In genomic region chr1:234990874-234991801, GRCh38 we compare ENCODE assay signal across 21 cellular contexts.
DNase-seq lines count a peak whose midpoint lies in the region; ATAC-seq, FAIRE-seq and TF ChIP-seq lines count a peak whose summit lies in the region.
"Had no signal": no experiment of that assay in that cellular context is flagged by ENCODE, and none has a peak within 500 bp of the region (broad histone marks: within the 10 kb centered on the region; RNA-seq: fewer than 3 reads in every experiment).

No MANE protein-coding gene starts in this region.

- no peaks in the 10 kb centered on the region for H3K79me2 ChIP-seq in GM12878 (ENCODE audit: control insufficient read depth, insufficient read depth, low read length)

- H3K27ac ChIP-seq in GM12878 (ENCODE audit: control insufficient read depth, insufficient read depth), result peak overlapping the region; percentile 20; the same call in 1 of the 2 replicates
- H3K27ac ChIP-seq: heart right ventricle had no signal

- H3K36me3 Mint-ChIP-seq in T-helper 2 cell treated with Interferon-gamma antibody and Interleukin-4, amounts not matched to agents 5 μg/mL and 100 μg/mL, for 36 hours (ENCODE audit: low read depth), result peaks cover 7% of the 10 kb centered on the region
- H3K36me3 Mint-ChIP-seq: type B pancreatic cell had no signal

- no peak overlapping the region for H3K9ac ChIP-seq in GM12878 (ENCODE audit: control insufficient read depth, insufficient read depth, low read length)

- peak overlapping the region; percentile 70 for H3K27ac Mint-ChIP-seq in T-helper 2 cell treated with Interferon-gamma antibody and Interleukin-4, amounts not matched to agents 5 μg/mL and 100 μg/mL, for 36 hours
- H3K27ac Mint-ChIP-seq: CD4-positive, alpha-beta T cell; type B pancreatic cell had no signal

- TF ChIP-seq CTCF in GM12878 (IDR thresholded peaks at IDR 0.05 in 2 of 3, conservative IDR thresholded peaks at IDR 0.05 in 1 of 3; ENCODE audit: control insufficient read depth in 2 of 3, extremely low read depth in 1 of 3, insufficient read depth in 1 of 3, low read depth in 3 of 3, low read length in 3 of 3), result no peak

- BruUV-seq in GM12878 (replicated peaks; lab: Mats Ljungman, UMichigan), result no TSS peak

- FAIRE-seq in GM12878 (lab: Jason Lieb, UNC), result no peak

- H3K4me1 ChIP-seq in GM12878 (ENCODE audit: control insufficient read depth, insufficient read depth, low read length), result peaks cover 43% of the 10 kb centered on the region

- no peak overlapping the region; the same call in 1 of the 2 replicates for H2AFZ ChIP-seq in GM12878 (ENCODE audit: control insufficient read depth, low read depth, low read length)

- no peaks in the 10 kb centered on the region; the same call in 2 of the 3 replicates for H3K9me3 ChIP-seq in GM12878 (replicated peaks; ENCODE audit: control insufficient read depth, insufficient read depth, low read length)
- H3K9me3 ChIP-seq: heart right ventricle had no signal

- H3K4me3 Mint-ChIP-seq in T-helper 2 cell treated with Interferon-gamma antibody and Interleukin-4, amounts not matched to agents 5 μg/mL and 100 μg/mL, for 36 hours, result no peak overlapping the region
- H3K4me3 Mint-ChIP-seq: CD4-positive, alpha-beta T cell; type B pancreatic cell had no signal

- ATAC-seq in HG02763 (IDR thresholded peaks at IDR 0.05; ENCODE audit: unreplicated experiment) (peak; percentile 37), GM12878 (0 out of 3 replicates have a peak, but pooled peaks have one; percentile 5), sciatic nerve (no peak)
- ATAC-seq: heart right ventricle, SK-N-SH treated with all-trans-retinoic acid at 6 μM for 48 hours had no signal

- TF ChIP-seq EP300 in GM12878 (IDR thresholded peaks at IDR 0.05; ENCODE audit: borderline replicate concordance in 1 of 2, control insufficient read depth in 1 of 2, low read depth in 2 of 2, low read length in 2 of 2), result no peak

- intact Hi-C loops in GM12878 (cut with micrococcal nuclease; ENCODE audit: unreplicated experiment), result no loop called here
- intact Hi-C loops in sciatic nerve (cut with DNase I), result no loop called here

- no peak overlapping the region; the same call in 1 of the 2 replicates for H3K4me2 ChIP-seq in GM12878 (ENCODE audit: control insufficient read depth, insufficient read depth)

- CTCF ChIA-PET in GM12878 (lab: Yijun Ruan, JAX), result interaction anchor here (0.9 to 4.3 kb wide), 2 partner anchors 11 to 93 kb away, joined by 3 to 10 read pairs; no protein-coding TSS in a partner anchor

- in situ Hi-C loops in GM12878 (cut with MboI), result no loop called here

- no peak for TF ChIP-seq POLR2A in GM12878 (IDR thresholded peaks at IDR 0.05; ENCODE audit: low read depth, low read length)

- no peaks in the 10 kb centered on the region for H4K20me1 ChIP-seq in GM12878 (ENCODE audit: control insufficient read depth, insufficient read depth)

- H3K27me3 Mint-ChIP-seq in T-helper 2 cell treated with Interferon-gamma antibody and Interleukin-4, amounts not matched to agents 5 μg/mL and 100 μg/mL, for 36 hours (ENCODE audit: low read depth), result no peaks in the 10 kb centered on the region
- H3K27me3 Mint-ChIP-seq: CD4-positive, alpha-beta T cell; type B pancreatic cell had no signal

- TF ChIP-seq RAD21 in GM12878 (IDR thresholded peaks at IDR 0.05; ENCODE audit: insufficient read depth, low read depth, low read length), result no peak

- no peak overlapping the region for H3K4me3 ChIP-seq in GM12878
- H3K4me3 ChIP-seq: heart right ventricle had no signal

- no peaks in the 10 kb centered on the region for H3K27me3 ChIP-seq in GM12878 (replicated peaks in 1 of 2; ENCODE audit: control insufficient read depth in 2 of 2, insufficient read depth in 2 of 2, low read length in 1 of 2)
- H3K27me3 ChIP-seq: heart right ventricle had no signal

- 74% methylated on average over 9 of the region's 9 CpGs for WGBS in GM12878 (ENCODE audit: insufficient coverage, insufficient replicate concordance, low lambda C conversion rate, missing lambda C conversion rate)

- RAD21 ChIA-PET in GM12878 (lab: Charles Lee; ENCODE audit: unreplicated experiment), result interaction anchor here (1.0 to 6.5 kb wide), 6 partner anchors 14 to 390 kb away, joined by 3 to 82 read pairs (median 4); no protein-coding TSS in a partner anchor

- SMC1A ChIA-PET in GM12878 (lab: Charles Lee; ENCODE audit: uncharacterized antibody, unreplicated experiment), result interaction anchor here (0.6 to 8.0 kb wide), 9 partner anchors 12 to 475 kb away, joined by 3 to 108 read pairs (median 5); no protein-coding TSS in a partner anchor

- no peaks in the 10 kb centered on the region for H3K36me3 ChIP-seq in GM12878 (ENCODE audit: control insufficient read depth in 2 of 2, insufficient read depth in 2 of 2, low read length in 1 of 2)
- H3K36me3 ChIP-seq: heart right ventricle had no signal

- DNase-seq in T-helper 2 cell treated with Interferon-gamma antibody and Interleukin-4, amounts not matched to agents 5 μg/mL and 100 μg/mL, for 36 hours (ENCODE audit: low spot score), result no peak
- DNase-seq in T-helper 2 cell (no peak), GM12878 (ENCODE audit: low read depth, low spot score) (no peak), sciatic nerve (ENCODE audit: low spot score) (peak; percentile 22), NAMALWA (ENCODE audit: low spot score) (no peak), NCI-H1092 (lab: John Stamatoyannopoulos, UW) (no peak)
- DNase-seq in NK-92 treated with Interleukin-12 subunit alpha and Interleukin-12 subunit beta, amount 100 ng/mL, for 24 hours (lab: John Stamatoyannopoulos, UW), result no peak
- DNase-seq: 8988T; activated CD8-positive, alpha-beta memory T cell treated with anti-CD3 and anti-CD28 coated beads, Interleukin-2, amount 50 U/mL, for 48 hours; anterior cingulate cortex; CD4-positive, alpha-beta T cell; cortex of kidney; erythroblast; heart right ventricle; KBM-7; kidney glomerular epithelial cell; NCI-H1417; stimulated activated CD4-positive, alpha-beta T cell treated with anti-CD3 and anti-CD28 coated beads, Interleukin-15, amount 100 ng/mL, for 24 hours had no signal

- POLR2A ChIA-PET in GM12878 (lab: Charles Lee), result interaction anchor here (1.0 to 6.0 kb wide), 4 partner anchors 14 to 20 kb away, joined by 3 to 39 read pairs (median 4); no protein-coding TSS in a partner anchor

- peaks cover 53% of the 10 kb centered on the region for H3K4me1 Mint-ChIP-seq in T-helper 2 cell treated with Interferon-gamma antibody and Interleukin-4, amounts not matched to agents 5 μg/mL and 100 μg/mL, for 36 hours (ENCODE audit: low read depth)

- peaks cover 3% of the 10 kb centered on the region for H3K9me3 Mint-ChIP-seq in T-helper 2 cell treated with Interferon-gamma antibody and Interleukin-4, amounts not matched to agents 5 μg/mL and 100 μg/mL, for 36 hours
- H3K9me3 Mint-ChIP-seq: CD4-positive, alpha-beta T cell; type B pancreatic cell had no signal

TF ChIP-seq in GM12878, 131 proteins besides CTCF, POLR2A, EP300 and RAD21 (continues in another document):
- TF ChIP-seq E2F4 (IDR thresholded peaks at IDR 0.05; ENCODE audit: low read depth, low read length) (no peak), HDGF (IDR thresholded peaks at IDR 0.05) (peak; percentile 80), MTA3 (IDR thresholded peaks at IDR 0.05; ENCODE audit: borderline replicate concordance, low read length) (0 out of 2 replicates have a peak, but pooled peaks have one; percentile 29), EED (IDR thresholded peaks at IDR 0.05; ENCODE audit: low read depth) (peak; percentile 45; the same call in 1 of the 2 replicates), EGR1 (IDR thresholded peaks at IDR 0.05; ENCODE audit: borderline replicate concordance in 1 of 2, low read depth in 2 of 2, low read length in 2 of 2) (peak in 1 of 2 experiments; percentile 74; a peak in 2 of 3 replicates)
- TF ChIP-seq, protein P1, sequence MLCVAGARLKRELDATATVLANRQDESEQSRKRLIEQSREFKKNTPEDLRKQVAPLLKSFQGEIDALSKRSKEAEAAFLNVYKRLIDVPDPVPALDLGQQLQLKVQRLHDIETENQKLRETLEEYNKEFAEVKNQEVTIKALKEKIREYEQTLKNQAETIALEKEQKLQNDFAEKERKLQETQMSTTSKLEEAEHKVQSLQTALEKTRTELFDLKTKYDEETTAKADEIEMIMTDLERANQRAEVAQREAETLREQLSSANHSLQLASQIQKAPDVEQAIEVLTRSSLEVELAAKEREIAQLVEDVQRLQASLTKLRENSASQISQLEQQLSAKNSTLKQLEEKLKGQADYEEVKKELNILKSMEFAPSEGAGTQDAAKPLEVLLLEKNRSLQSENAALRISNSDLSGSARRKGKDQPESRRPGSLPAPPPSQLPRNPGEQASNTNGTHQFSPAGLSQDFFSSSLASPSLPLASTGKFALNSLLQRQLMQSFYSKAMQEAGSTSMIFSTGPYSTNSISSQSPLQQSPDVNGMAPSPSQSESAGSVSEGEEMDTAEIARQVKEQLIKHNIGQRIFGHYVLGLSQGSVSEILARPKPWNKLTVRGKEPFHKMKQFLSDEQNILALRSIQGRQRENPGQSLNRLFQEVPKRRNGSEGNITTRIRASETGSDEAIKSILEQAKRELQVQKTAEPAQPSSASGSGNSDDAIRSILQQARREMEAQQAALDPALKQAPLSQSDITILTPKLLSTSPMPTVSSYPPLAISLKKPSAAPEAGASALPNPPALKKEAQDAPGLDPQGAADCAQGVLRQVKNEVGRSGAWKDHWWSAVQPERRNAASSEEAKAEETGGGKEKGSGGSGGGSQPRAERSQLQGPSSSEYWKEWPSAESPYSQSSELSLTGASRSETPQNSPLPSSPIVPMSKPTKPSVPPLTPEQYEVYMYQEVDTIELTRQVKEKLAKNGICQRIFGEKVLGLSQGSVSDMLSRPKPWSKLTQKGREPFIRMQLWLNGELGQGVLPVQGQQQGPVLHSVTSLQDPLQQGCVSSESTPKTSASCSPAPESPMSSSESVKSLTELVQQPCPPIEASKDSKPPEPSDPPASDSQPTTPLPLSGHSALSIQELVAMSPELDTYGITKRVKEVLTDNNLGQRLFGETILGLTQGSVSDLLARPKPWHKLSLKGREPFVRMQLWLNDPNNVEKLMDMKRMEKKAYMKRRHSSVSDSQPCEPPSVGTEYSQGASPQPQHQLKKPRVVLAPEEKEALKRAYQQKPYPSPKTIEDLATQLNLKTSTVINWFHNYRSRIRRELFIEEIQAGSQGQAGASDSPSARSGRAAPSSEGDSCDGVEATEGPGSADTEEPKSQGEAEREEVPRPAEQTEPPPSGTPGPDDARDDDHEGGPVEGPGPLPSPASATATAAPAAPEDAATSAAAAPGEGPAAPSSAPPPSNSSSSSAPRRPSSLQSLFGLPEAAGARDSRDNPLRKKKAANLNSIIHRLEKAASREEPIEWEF (IDR thresholded peaks at IDR 0.05; ENCODE audit: insufficient replicate concordance, low read depth, low read length), result no peak
